1 cellular context compared by ENCODE assay signal in the genomic region with DNA sequence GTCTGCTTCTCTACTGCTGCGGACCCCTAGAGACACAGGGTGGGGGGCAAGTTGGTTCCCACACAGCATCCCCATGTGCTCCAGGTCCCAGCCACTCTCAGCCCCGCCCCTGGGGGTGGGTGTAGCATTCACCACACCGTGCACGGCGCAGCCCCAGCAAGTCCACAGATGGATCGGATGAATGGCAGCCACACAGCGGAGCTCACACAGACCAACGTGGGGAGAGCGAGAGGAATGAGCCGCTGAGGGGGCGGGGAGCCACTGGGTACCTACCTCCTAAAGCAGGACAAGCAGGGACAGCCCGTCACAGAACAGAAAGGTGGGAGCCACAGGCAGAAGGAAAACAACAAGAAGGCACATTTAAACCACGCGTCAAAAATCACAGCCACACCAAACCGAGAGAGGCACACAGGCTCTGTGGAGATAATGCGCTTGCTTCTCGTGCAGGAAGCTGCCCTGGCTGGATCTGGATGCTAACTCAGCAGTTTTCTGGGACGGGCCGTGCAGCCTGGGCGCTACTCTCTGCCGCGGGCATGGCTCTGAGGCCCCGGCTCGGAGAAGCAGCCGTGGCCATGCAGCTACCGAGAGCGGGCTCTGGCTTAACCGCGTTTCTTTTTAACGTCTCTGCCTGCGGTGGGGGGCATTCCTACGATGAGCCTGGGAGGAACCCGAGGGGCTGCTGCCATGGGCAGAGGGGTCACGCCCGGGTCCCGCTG.
TF ChIP-seq lines count a peak whose summit lies in the region.

No MANE protein-coding gene starts in this region.

TF ChIP-seq in GM23338, 12 proteins besides CTCF, POLR2A, EP300 and RAD21:
- TF ChIP-seq, protein P1, sequence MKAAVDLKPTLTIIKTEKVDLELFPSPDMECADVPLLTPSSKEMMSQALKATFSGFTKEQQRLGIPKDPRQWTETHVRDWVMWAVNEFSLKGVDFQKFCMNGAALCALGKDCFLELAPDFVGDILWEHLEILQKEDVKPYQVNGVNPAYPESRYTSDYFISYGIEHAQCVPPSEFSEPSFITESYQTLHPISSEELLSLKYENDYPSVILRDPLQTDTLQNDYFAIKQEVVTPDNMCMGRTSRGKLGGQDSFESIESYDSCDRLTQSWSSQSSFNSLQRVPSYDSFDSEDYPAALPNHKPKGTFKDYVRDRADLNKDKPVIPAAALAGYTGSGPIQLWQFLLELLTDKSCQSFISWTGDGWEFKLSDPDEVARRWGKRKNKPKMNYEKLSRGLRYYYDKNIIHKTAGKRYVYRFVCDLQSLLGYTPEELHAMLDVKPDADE (IDR thresholded peaks at IDR 0.05), result no peak
- TF ChIP-seq, protein P2, sequence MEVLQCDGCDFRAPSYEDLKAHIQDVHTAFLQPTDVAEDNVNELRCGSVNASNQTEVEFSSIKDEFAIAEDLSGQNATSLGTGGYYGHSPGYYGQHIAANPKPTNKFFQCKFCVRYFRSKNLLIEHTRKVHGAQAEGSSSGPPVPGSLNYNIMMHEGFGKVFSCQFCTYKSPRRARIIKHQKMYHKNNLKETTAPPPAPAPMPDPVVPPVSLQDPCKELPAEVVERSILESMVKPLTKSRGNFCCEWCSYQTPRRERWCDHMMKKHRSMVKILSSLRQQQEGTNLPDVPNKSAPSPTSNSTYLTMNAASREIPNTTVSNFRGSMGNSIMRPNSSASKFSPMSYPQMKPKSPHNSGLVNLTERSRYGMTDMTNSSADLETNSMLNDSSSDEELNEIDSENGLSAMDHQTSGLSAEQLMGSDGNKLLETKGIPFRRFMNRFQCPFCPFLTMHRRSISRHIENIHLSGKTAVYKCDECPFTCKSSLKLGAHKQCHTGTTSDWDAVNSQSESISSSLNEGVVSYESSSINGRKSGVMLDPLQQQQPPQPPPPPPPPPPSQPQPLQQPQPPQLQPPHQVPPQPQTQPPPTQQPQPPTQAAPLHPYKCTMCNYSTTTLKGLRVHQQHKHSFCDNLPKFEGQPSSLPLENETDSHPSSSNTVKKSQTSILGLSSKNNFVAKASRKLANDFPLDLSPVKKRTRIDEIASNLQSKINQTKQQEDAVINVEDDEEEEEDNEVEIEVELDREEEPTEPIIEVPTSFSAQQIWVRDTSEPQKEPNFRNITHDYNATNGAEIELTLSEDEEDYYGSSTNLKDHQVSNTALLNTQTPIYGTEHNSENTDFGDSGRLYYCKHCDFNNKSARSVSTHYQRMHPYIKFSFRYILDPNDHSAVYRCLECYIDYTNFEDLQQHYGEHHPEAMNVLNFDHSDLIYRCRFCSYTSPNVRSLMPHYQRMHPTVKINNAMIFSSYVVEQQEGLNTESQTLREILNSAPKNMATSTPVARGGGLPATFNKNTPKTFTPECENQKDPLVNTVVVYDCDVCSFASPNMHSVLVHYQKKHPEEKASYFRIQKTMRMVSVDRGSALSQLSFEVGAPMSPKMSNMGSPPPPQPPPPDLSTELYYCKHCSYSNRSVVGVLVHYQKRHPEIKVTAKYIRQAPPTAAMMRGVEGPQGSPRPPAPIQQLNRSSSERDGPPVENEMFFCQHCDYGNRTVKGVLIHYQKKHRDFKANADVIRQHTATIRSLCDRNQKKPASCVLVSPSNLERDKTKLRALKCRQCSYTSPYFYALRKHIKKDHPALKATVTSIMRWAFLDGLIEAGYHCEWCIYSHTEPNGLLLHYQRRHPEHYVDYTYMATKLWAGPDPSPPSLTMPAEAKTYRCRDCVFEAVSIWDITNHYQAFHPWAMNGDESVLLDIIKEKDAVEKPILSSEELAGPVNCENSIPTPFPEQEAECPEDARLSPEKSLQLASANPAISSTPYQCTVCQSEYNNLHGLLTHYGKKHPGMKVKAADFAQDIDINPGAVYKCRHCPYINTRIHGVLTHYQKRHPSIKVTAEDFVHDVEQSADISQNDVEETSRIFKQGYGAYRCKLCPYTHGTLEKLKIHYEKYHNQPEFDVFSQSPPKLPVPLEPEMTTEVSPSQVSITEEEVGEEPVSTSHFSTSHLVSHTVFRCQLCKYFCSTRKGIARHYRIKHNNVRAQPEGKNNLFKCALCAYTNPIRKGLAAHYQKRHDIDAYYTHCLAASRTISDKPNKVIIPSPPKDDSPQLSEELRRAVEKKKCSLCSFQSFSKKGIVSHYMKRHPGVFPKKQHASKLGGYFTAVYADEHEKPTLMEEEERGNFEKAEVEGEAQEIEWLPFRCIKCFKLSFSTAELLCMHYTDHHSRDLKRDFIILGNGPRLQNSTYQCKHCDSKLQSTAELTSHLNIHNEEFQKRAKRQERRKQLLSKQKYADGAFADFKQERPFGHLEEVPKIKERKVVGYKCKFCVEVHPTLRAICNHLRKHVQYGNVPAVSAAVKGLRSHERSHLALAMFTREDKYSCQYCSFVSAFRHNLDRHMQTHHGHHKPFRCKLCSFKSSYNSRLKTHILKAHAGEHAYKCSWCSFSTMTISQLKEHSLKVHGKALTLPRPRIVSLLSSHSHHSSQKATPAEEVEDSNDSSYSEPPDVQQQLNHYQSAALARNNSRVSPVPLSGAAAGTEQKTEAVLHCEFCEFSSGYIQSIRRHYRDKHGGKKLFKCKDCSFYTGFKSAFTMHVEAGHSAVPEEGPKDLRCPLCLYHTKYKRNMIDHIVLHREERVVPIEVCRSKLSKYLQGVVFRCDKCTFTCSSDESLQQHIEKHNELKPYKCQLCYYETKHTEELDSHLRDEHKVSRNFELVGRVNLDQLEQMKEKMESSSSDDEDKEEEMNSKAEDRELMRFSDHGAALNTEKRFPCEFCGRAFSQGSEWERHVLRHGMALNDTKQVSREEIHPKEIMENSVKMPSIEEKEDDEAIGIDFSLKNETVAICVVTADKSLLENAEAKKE (CRISPR knock-in tag; IDR thresholded peaks at IDR 0.05), result no peak
- TF ChIP-seq JUNB (IDR thresholded peaks at IDR 0.05; ENCODE audit: unreplicated experiment) (no peak), ZNF331 (CRISPR knock-in tag; IDR thresholded peaks at IDR 0.05; ENCODE audit: low read depth) (no peak), CREB1 (CRISPR knock-in tag; IDR thresholded peaks at IDR 0.05; ENCODE audit: low read depth) (no peak), ZNF114 (CRISPR knock-in tag; IDR thresholded peaks at IDR 0.05) (no peak), NANOG (IDR thresholded peaks at IDR 0.05; ENCODE audit: borderline replicate concordance) (no peak), POLR2AphosphoS5 (IDR thresholded peaks at IDR 0.05; ENCODE audit: low read depth) (no peak), EZH2 (IDR thresholded peaks at IDR 0.05; ENCODE audit: low read depth, unreplicated experiment) (no peak), EZH2phosphoT487 (IDR thresholded peaks at IDR 0.05; ENCODE audit: unreplicated experiment) (no peak), STAT1 (IDR thresholded peaks at IDR 0.05; ENCODE audit: unreplicated experiment) (no peak)
- TF ChIP-seq, protein P3, sequence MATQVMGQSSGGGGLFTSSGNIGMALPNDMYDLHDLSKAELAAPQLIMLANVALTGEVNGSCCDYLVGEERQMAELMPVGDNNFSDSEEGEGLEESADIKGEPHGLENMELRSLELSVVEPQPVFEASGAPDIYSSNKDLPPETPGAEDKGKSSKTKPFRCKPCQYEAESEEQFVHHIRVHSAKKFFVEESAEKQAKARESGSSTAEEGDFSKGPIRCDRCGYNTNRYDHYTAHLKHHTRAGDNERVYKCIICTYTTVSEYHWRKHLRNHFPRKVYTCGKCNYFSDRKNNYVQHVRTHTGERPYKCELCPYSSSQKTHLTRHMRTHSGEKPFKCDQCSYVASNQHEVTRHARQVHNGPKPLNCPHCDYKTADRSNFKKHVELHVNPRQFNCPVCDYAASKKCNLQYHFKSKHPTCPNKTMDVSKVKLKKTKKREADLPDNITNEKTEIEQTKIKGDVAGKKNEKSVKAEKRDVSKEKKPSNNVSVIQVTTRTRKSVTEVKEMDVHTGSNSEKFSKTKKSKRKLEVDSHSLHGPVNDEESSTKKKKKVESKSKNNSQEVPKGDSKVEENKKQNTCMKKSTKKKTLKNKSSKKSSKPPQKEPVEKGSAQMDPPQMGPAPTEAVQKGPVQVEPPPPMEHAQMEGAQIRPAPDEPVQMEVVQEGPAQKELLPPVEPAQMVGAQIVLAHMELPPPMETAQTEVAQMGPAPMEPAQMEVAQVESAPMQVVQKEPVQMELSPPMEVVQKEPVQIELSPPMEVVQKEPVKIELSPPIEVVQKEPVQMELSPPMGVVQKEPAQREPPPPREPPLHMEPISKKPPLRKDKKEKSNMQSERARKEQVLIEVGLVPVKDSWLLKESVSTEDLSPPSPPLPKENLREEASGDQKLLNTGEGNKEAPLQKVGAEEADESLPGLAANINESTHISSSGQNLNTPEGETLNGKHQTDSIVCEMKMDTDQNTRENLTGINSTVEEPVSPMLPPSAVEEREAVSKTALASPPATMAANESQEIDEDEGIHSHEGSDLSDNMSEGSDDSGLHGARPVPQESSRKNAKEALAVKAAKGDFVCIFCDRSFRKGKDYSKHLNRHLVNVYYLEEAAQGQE (IDR thresholded peaks at IDR 0.05; ENCODE audit: unreplicated experiment), result no peak
